ENCODE assay signal across 1 cellular context in genomic region chr11:11520231-11521015, GRCh38.
TF ChIP-seq lines count a peak whose summit lies in the region.

No MANE protein-coding gene starts in this region.

TF ChIP-seq in WTC11, 78 proteins besides CTCF, POLR2A, EP300 and RAD21 (continued from another document):
- TF ChIP-seq, protein P1, sequence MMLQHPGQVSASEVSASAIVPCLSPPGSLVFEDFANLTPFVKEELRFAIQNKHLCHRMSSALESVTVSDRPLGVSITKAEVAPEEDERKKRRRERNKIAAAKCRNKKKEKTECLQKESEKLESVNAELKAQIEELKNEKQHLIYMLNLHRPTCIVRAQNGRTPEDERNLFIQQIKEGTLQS (CRISPR knock-in tag; conservative IDR thresholded peaks at IDR 0.05): no peak
- TF ChIP-seq ZNF423 (CRISPR knock-in tag; IDR thresholded peaks at IDR 0.05) (peak; percentile 70), FOXP4 (CRISPR knock-in tag; IDR thresholded peaks at IDR 0.05) (no peak)
